10 cellular contexts compared by ENCODE assay signal in the genomic region with DNA sequence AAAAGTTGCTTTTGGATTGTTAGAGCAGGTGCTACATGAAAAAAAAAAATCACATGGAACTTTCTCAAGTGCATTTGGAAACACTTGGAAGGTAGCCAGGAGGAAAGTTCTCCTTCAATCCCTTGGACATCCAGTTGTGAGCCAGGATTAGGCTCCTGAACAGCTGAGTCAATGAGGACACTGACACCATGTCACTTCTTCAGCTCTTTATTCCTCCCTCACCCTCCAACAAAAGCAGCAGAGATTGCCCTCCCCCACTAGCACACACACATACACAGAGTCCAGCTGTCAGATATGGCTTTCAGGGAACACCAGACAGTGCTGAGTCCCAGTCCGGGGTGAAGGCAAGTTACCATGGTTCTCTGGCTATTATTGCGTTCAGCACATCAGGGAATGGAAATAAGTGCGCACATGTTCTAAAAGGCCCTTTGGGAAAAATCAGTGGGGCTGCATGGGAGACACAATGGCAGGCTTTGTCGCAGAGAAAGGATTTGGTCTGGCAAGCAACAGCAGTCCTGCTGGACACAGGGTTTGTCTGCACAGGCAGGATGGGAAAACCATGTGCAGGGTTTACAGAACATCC.
DNase-seq lines count a peak whose midpoint lies in the region; ATAC-seq and TF ChIP-seq lines count a peak whose summit lies in the region.
"Had no signal": no experiment of that assay in that cellular context is flagged by ENCODE, and none has a peak within 500 bp of the region (broad histone marks: within the 10 kb centered on the region; RNA-seq: fewer than 3 reads in every experiment).

No MANE protein-coding gene starts in this region.

- TF ChIP-seq POLR2A in testis (IDR thresholded peaks at IDR 0.05), result no peak

- ATAC-seq in left lobe of liver (peak; percentile 26), GM18498 (IDR thresholded peaks at IDR 0.05; ENCODE audit: unreplicated experiment) (no peak)

- no peaks in the 10 kb centered on the region for H3K36me3 Mint-ChIP-seq in chondrocyte (ENCODE audit: low read depth)
- H3K36me3 Mint-ChIP-seq: activated naive CD8-positive, alpha-beta T cell treated with anti-CD3 and anti-CD28 coated beads, Interleukin-2, amount 10 ng/mL, durations not matched to agents 7 days and 5 days had no signal

- no peaks in the 10 kb centered on the region for H3K9me2 ChIP-seq in MM.1S (replicated peaks; ENCODE audit: insufficient read depth, low read length)

- peaks cover 27% of the 10 kb centered on the region for H3K4me1 Mint-ChIP-seq in chondrocyte (ENCODE audit: low read depth)
- H3K4me1 Mint-ChIP-seq: activated naive CD8-positive, alpha-beta T cell treated with anti-CD3 and anti-CD28 coated beads, Interleukin-2, amount 10 ng/mL, durations not matched to agents 7 days and 5 days had no signal

- WGBS in testis, 2 donors, result 20 to 35% methylated on average over 4 of the region's 4 CpGs

- no peaks in the 10 kb centered on the region for H3K27me3 Mint-ChIP-seq in chondrocyte (ENCODE audit: low read depth)
- H3K27me3 Mint-ChIP-seq: activated naive CD8-positive, alpha-beta T cell treated with anti-CD3 and anti-CD28 coated beads, Interleukin-2, amount 10 ng/mL, durations not matched to agents 7 days and 5 days had no signal

- H3K4me2 ChIP-seq in MM.1S (ENCODE audit: low read depth, low read length), result no peak overlapping the region

- H3K27ac Mint-ChIP-seq in chondrocyte (ENCODE audit: unreplicated experiment), result no peak overlapping the region
- H3K27ac Mint-ChIP-seq: activated naive CD8-positive, alpha-beta T cell treated with anti-CD3 and anti-CD28 coated beads, Interleukin-2, amount 10 ng/mL, durations not matched to agents 7 days and 5 days; stimulated activated naive CD8-positive, alpha-beta T cell treated with anti-CD3 and anti-CD28 coated beads, Interleukin-15, Interleukin-2, amounts not matched to agents 100 ng/mL and 50 ng/mL, for 24 hours had no signal

- no peaks in the 10 kb centered on the region for H3K27me3 ChIP-seq in testis
- H3K27me3 ChIP-seq in MM.1S (replicated peaks; ENCODE audit: insufficient read depth, low read length), result no peaks in the 10 kb centered on the region

- H3K9me3 ChIP-seq in testis, result no peaks in the 10 kb centered on the region
- H3K9me3 ChIP-seq in MM.1S (replicated peaks; ENCODE audit: insufficient read depth, low read length), result no peaks in the 10 kb centered on the region

- H3K9me3 Mint-ChIP-seq in chondrocyte (ENCODE audit: low read depth), result no peaks in the 10 kb centered on the region
- H3K9me3 Mint-ChIP-seq: activated naive CD8-positive, alpha-beta T cell treated with anti-CD3 and anti-CD28 coated beads, Interleukin-2, amount 10 ng/mL, durations not matched to agents 7 days and 5 days; stimulated activated naive CD8-positive, alpha-beta T cell treated with anti-CD3 and anti-CD28 coated beads, Interleukin-15, Interleukin-2, amounts not matched to agents 100 ng/mL and 50 ng/mL, for 24 hours had no signal

- TF ChIP-seq CTCF in chondrocyte (IDR thresholded peaks at IDR 0.05) (peak; percentile 44), testis (IDR thresholded peaks at IDR 0.05) (no peak), MM.1S (IDR thresholded peaks at IDR 0.05; ENCODE audit: low read length) (no peak)

- H3K36me3 ChIP-seq in testis (ENCODE audit: low read depth, missing control alignments) (no peaks in the 10 kb centered on the region), MM.1S (replicated peaks; ENCODE audit: insufficient read depth, low read length) (no peaks in the 10 kb centered on the region)

- no peak overlapping the region for H3K4me3 ChIP-seq in testis
- no peak overlapping the region for H3K4me3 ChIP-seq in MM.1S (ENCODE audit: low read length)

- intact Hi-C loops in testis (cut with DNase I; ENCODE audit: low total_unique reads), result no loop called here

- H3K27ac ChIP-seq in testis, result no peak overlapping the region
- H3K27ac ChIP-seq in MM.1S (ENCODE audit: low read length), result no peak overlapping the region

- H3K9ac ChIP-seq in MM.1S (ENCODE audit: low read length), result no peak overlapping the region

- H3F3A ChIP-seq in MM.1S (ENCODE audit: insufficient read depth, low read length), result no peaks in the 10 kb centered on the region

- no peak overlapping the region for H2AFZ ChIP-seq in MM.1S (ENCODE audit: low read length)

- H3K4me1 ChIP-seq in testis (no peaks in the 10 kb centered on the region), MM.1S (ENCODE audit: low read length) (no peaks in the 10 kb centered on the region)

- DNase-seq in DMS79 treated with DMSO at 0.1 percent for 48 hours (lab: John Stamatoyannopoulos, UW) (peak; percentile 35), DMS79 (lab: John Stamatoyannopoulos, UW) (no peak), chondrocyte (ENCODE audit: low spot score) (no peak), left lobe of liver (ENCODE audit: low spot score) (no peak), testis (peak; percentile 16), MM.1S (no peak)
- DNase-seq in NK-92 treated with Interleukin-12 subunit alpha and Interleukin-12 subunit beta, amount 100 ng/mL, for 24 hours (lab: John Stamatoyannopoulos, UW), result no peak
- DNase-seq: activated naive CD8-positive, alpha-beta T cell treated with anti-CD3 and anti-CD28 coated beads, Interleukin-2, amount 10 ng/mL, durations not matched to agents 7 days and 5 days had no signal

- no peaks in the 10 kb centered on the region for H3K79me2 ChIP-seq in MM.1S (ENCODE audit: low read length)

- H4K20me1 ChIP-seq in MM.1S (ENCODE audit: insufficient read depth, low read length), result no peaks in the 10 kb centered on the region

- no peak overlapping the region for H3K4me3 Mint-ChIP-seq in chondrocyte (ENCODE audit: unreplicated experiment)
- H3K4me3 Mint-ChIP-seq: activated naive CD8-positive, alpha-beta T cell treated with anti-CD3 and anti-CD28 coated beads, Interleukin-2, amount 10 ng/mL, durations not matched to agents 7 days and 5 days; stimulated activated naive CD8-positive, alpha-beta T cell treated with anti-CD3 and anti-CD28 coated beads, Interleukin-15, Interleukin-2, amounts not matched to agents 100 ng/mL and 50 ng/mL, for 24 hours had no signal

Comparison
In these comparisons a context has a peak if more than half of its experiments do, and no peak if none do; other contexts are left out.
1. DNase-seq: peak in DMS79 treated with DMSO at 0.1 percent for 48 hours (single experiment) and testis (single experiment); none in DMS79 (single experiment), chondrocyte (single experiment), left lobe of liver (single experiment), NK-92 treated with Interleukin-12 subunit alpha and Interleukin-12 subunit beta, amount 100 ng/mL, for 24 hours (single experiment) and MM.1S (single experiment).